11 cellular contexts compared by ENCODE assay signal in the genomic region with DNA sequence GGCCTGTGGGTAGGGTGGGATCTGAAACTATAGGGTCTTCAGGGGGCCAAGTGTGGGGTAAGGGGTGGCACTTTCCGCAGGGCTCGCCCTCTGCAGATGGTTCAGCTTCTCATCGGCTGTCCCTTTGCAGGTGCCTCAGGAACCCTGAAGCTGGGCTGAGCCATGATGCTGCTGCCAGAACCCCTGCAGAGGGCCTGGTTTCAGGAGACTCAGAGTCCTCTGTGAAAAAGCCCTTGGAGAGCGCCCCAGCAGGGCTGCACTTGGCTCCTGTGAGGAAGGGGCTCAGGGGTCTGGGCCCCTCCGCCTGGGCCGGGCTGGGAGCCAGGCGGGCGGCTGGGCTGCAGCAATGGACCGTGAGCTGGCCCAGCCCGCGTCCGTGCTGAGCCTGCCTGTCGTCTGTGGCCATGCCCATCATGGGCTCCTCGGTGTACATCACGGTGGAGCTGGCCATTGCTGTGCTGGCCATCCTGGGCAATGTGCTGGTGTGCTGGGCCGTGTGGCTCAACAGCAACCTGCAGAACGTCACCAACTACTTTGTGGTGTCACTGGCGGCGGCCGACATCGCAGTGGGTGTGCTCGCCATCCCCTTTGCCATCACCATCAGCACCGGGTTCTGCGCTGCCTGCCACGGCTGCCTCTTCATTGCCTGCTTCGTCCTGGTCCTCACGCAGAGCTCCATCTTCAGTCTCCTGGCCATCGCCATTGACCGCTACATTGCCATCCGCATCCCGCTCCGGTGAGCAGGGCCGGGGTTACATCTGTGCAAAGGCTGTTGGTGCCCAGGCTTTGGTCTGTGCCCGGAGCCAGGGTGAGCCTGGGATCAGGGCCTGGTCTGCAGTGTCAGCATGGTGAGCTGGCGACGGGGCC. TPM values are rescaled to one million over a fixed set of nuclear protein-coding genes. Genes with fewer than 3 reads are reported as not detected.
DNase-seq lines count a peak whose midpoint lies in the region; ATAC-seq and TF ChIP-seq lines count a peak whose summit lies in the region.
"Had no signal": no experiment of that assay in that cellular context is flagged by ENCODE, and none has a peak within 500 bp of the region (broad histone marks: within the 10 kb centered on the region; RNA-seq: fewer than 3 reads in every experiment).

No MANE protein-coding gene starts in this region.

- H3K4me3 ChIP-seq in heart right ventricle (no peak overlapping the region), upper lobe of left lung (no peak overlapping the region)

- 91 to 92% methylated on average over 36 of the region's 36 CpGs for WGBS in heart right ventricle, 2 donors
- WGBS in upper lobe of left lung, 2 donors = 92 to 95% methylated on average over 25 to 30 of the region's 36 CpGs

- H3K27ac Mint-ChIP-seq in activated T-helper 2 cell treated with anti-CD3 and anti-CD28 coated beads, Interferon-gamma antibody, Interleukin-2, Interleukin-4, amounts not matched to agents 10 μg/mL and 5 μg/mL and 100 μg/mL, durations not matched to agents 14 hours and 24 hours and 36 hours = peak overlapping the region; percentile 100
- peak overlapping the region; percentile 97 for H3K27ac Mint-ChIP-seq in memory B cell

- TF ChIP-seq EP300 in upper lobe of left lung (IDR thresholded peaks at IDR 0.05) = no peak

- peaks cover 44 to 98% (median 83%) of the 10 kb centered on the region in 9 donors for H3K4me1 ChIP-seq in heart right ventricle
- H3K4me1 ChIP-seq in upper lobe of left lung = peaks cover 58 to 71% (median 64%) of the 10 kb centered on the region in 4 donors

- no peaks in the 10 kb centered on the region for H3K9me3 ChIP-seq in heart right ventricle
- H3K9me3 ChIP-seq in upper lobe of left lung = no peaks in the 10 kb centered on the region

- H3K36me3 ChIP-seq in heart right ventricle (peaks cover 0 to 13% (median 0%) of the 10 kb centered on the region in 9 donors), upper lobe of left lung (peaks cover 0 to 6% (median 0%) of the 10 kb centered on the region in 4 donors)

- peak overlapping the region in 9 of 10 donors; percentile 55 to 91 (median 72) for H3K27ac ChIP-seq in heart right ventricle
- peak overlapping the region; percentile 69 to 85 (median 80) for H3K27ac ChIP-seq in upper lobe of left lung

- H3K4me3 Mint-ChIP-seq in activated T-helper 2 cell treated with anti-CD3 and anti-CD28 coated beads, Interferon-gamma antibody, Interleukin-2, Interleukin-4, amounts not matched to agents 10 μg/mL and 5 μg/mL and 100 μg/mL, durations not matched to agents 14 hours and 24 hours and 36 hours (ENCODE audit: low read depth) = no peak overlapping the region
- peak overlapping the region; percentile 19 for H3K4me3 Mint-ChIP-seq in memory B cell

- peaks cover 44% of the 10 kb centered on the region for H3K36me3 Mint-ChIP-seq in activated T-helper 2 cell treated with anti-CD3 and anti-CD28 coated beads, Interferon-gamma antibody, Interleukin-2, Interleukin-4, amounts not matched to agents 10 μg/mL and 5 μg/mL and 100 μg/mL, durations not matched to agents 14 hours and 24 hours and 36 hours (ENCODE audit: low read depth)
- peaks cover 4% of the 10 kb centered on the region for H3K36me3 Mint-ChIP-seq in memory B cell

- H3K9me3 Mint-ChIP-seq in activated T-helper 2 cell treated with anti-CD3 and anti-CD28 coated beads, Interferon-gamma antibody, Interleukin-2, Interleukin-4, amounts not matched to agents 10 μg/mL and 5 μg/mL and 100 μg/mL, durations not matched to agents 14 hours and 24 hours and 36 hours = no peaks in the 10 kb centered on the region
- H3K9me3 Mint-ChIP-seq in memory B cell = no peaks in the 10 kb centered on the region

- ATAC-seq in heart right ventricle (no peak), Right ventricle myocardium inferior (no peak), memory B cell (ENCODE audit: low read depth) (no peak), upper lobe of left lung (ENCODE audit: low FRiP score in 2 of 2) (no peak), GM18520 (IDR thresholded peaks at IDR 0.05; ENCODE audit: unreplicated experiment) (no peak), GM18861 (IDR thresholded peaks at IDR 0.05; ENCODE audit: unreplicated experiment) (no peak)

- TF ChIP-seq POLR2A in upper lobe of left lung (IDR thresholded peaks at IDR 0.05) = no peak

- intact Hi-C loops in heart right ventricle (cut with DNase I) (loop anchor here in 5 of 10 donors (5.0 to 10.0 kb wide), 6 partner anchors 34 to 108 kb away; no protein-coding TSS in a partner anchor), Right ventricle myocardium inferior (cut with DNase I) (loop anchor here (5.0 kb wide), 1 partner anchor 34 kb away; no protein-coding TSS in a partner anchor)
- intact Hi-C loops in activated T-helper 2 cell treated with anti-CD3 and anti-CD28 coated beads, Interferon-gamma antibody, Interleukin-2, Interleukin-4, amounts not matched to agents 10 μg/mL and 5 μg/mL and 100 μg/mL, durations not matched to agents 14 hours and 24 hours and 36 hours (cut with micrococcal nuclease) = loop anchor here (5.0 kb wide), 1 partner anchor 34 kb away; no protein-coding TSS in a partner anchor

- no peak for DNase-seq in heart right ventricle
- DNase-seq in Right ventricle myocardium inferior (ENCODE audit: missing footprints) = no peak
- DNase-seq in activated T-helper 2 cell treated with anti-CD3 and anti-CD28 coated beads, Interferon-gamma antibody, Interleukin-2, Interleukin-4, amounts not matched to agents 10 μg/mL and 5 μg/mL and 100 μg/mL, durations not matched to agents 14 hours and 24 hours and 36 hours (ENCODE audit: low spot score) = no peak
- DNase-seq in memory B cell (ENCODE audit: low spot score in 2 of 2) = peak in 1 of 2 donors; percentile 18
- peak in 1 of 2 donors; percentile 72 for DNase-seq in upper lobe of left lung
- DNase-seq in iPS-NIHi11 (ENCODE audit: low spot score) = no peak
- DNase-seq: activated CD4-positive, alpha-beta T cell treated with anti-CD3 and anti-CD28 coated beads, Interleukin-2, amount 50 U/mL, for 48 hours; cortex of kidney; NCI-H2029 treated with DMSO at 0.1 percent for 48 hours had no signal

- H3K27me3 ChIP-seq in heart right ventricle (no peaks in the 10 kb centered on the region), upper lobe of left lung (no peaks in the 10 kb centered on the region)

- no peaks in the 10 kb centered on the region for H3K27me3 Mint-ChIP-seq in activated T-helper 2 cell treated with anti-CD3 and anti-CD28 coated beads, Interferon-gamma antibody, Interleukin-2, Interleukin-4, amounts not matched to agents 10 μg/mL and 5 μg/mL and 100 μg/mL, durations not matched to agents 14 hours and 24 hours and 36 hours (ENCODE audit: low read depth)
- no peaks in the 10 kb centered on the region for H3K27me3 Mint-ChIP-seq in memory B cell

- TF ChIP-seq CTCF in heart right ventricle (IDR thresholded peaks at IDR 0.05) = no peak
- no peak for TF ChIP-seq CTCF in upper lobe of left lung (IDR thresholded peaks at IDR 0.05)

- peaks cover 75% of the 10 kb centered on the region for H3K4me1 Mint-ChIP-seq in activated T-helper 2 cell treated with anti-CD3 and anti-CD28 coated beads, Interferon-gamma antibody, Interleukin-2, Interleukin-4, amounts not matched to agents 10 μg/mL and 5 μg/mL and 100 μg/mL, durations not matched to agents 14 hours and 24 hours and 36 hours (ENCODE audit: low read depth)
- peaks cover 66% of the 10 kb centered on the region for H3K4me1 Mint-ChIP-seq in memory B cell

RNA-seq across cellular contexts. Expression of a gene that starts 5.8 kb away (rescaled TPM):
- total RNA-seq in heart right ventricle (1 to 10 TPM; 1.5 to 9.7 (median 3.8) TPM), Right ventricle myocardium inferior (4.3 TPM), upper lobe of left lung (10 to 100 TPM in 2 of 6 donors, 1 to 10 TPM in 4; 7.3 to 20.9 (median 8.8) TPM)
- polyA plus RNA-seq in heart right ventricle = 1 to 10 TPM; 4.9 to 6.1 TPM
- 20.2 and 23.8 TPM in 2 replicates for total RNA-seq in activated T-helper 2 cell treated with anti-CD3 and anti-CD28 coated beads, Interferon-gamma antibody, Interleukin-2, Interleukin-4, amounts not matched to agents 10 μg/mL and 5 μg/mL and 100 μg/mL, durations not matched to agents 14 hours and 24 hours and 36 hours
